In the genomic region with DNA sequence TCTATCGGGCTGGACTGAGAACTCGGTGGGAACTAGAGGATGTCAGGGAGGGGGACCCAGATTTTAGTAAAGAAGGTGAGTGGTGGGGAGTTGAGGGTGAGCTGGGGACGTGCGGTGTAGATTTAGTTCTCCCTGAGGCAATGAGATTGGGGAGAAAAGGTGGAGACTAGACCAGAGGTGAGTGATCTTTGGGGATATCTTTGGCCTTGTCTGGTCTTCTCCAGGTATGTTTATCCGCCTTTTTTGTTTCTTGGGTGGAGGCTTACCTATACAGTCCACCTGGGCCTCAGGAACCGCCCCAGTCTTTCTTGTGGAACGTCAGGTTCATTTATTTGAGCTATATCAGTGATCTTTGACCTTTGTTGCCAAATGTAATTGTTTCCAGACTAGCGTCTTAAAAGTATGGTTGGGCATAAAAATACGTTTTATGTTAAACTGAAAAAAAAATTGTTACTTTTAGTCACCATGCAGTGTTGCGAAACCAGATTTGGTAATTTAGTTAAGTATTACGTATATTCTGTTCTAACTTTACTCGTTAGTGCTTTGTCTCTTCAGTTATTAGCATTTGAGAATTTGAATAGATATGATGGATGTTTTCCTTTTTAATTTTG, we compare ENCODE assay signal across 8 cellular contexts. TPM values are rescaled to one million over a fixed set of nuclear protein-coding genes. Genes with fewer than 3 reads are reported as not detected.
DNase-seq lines count a peak whose midpoint lies in the region; ATAC-seq, FAIRE-seq and TF ChIP-seq lines count a peak whose summit lies in the region.

No MANE protein-coding gene starts in this region.

- TF ChIP-seq POLR2A in A549 (IDR thresholded peaks at IDR 0.05; ENCODE audit: low read length): no peak
- no peak for TF ChIP-seq POLR2A in esophagus squamous epithelium (IDR thresholded peaks at IDR 0.05)

- no peaks in the 10 kb centered on the region for H3K9me3 ChIP-seq in A549
- H3K9me3 ChIP-seq in SJSA1 (replicated peaks): no peaks in the 10 kb centered on the region
- no peaks in the 10 kb centered on the region for H3K9me3 ChIP-seq in esophagus squamous epithelium

- H3K27me3 ChIP-seq in SJSA1 (replicated peaks) (no peaks in the 10 kb centered on the region), esophagus squamous epithelium (no peaks in the 10 kb centered on the region)

- POLR2A ChIA-PET in A549 (lab: Yijun Ruan, JAX): interaction anchor here (0.7 to 1.7 kb wide), 5 partner anchors 16 to 811 kb away, joined by 3 to 14 read pairs (median 3); a partner anchor contains a TSS

- peak; percentile 23 to 58 for DNase-seq in A549 (ENCODE audit: low read depth in 1 of 2, low spot score in 1 of 2)
- DNase-seq in GM19239 (ENCODE audit: insufficient read length, low spot score): peak; percentile 6
- DNase-seq in SJSA1 (ENCODE audit: low read depth in 1 of 2, low spot score in 2 of 2): peak in 1 of 2 experiments; percentile 25
- DNase-seq in esophagus squamous epithelium (lab: John Stamatoyannopoulos, UW): no peak
- no peak for DNase-seq in neural crest cell (ENCODE audit: low read depth, low spot score)
- no peak for DNase-seq in stimulated activated CD4-positive, alpha-beta T cell treated with anti-CD3 and anti-CD28 coated beads, Interleukin-2, amount 100 ng/mL, for 48 hours
- no peak for DNase-seq in HuH-7.5 (ENCODE audit: low spot score)

- TF ChIP-seq CTCF in A549 (IDR thresholded peaks at IDR 0.05) (no peak), esophagus squamous epithelium (IDR thresholded peaks at IDR 0.05) (no peak), neural crest cell (conservative IDR thresholded peaks at IDR 0.05) (no peak)

- H3K4me1 ChIP-seq in A549 (peaks cover 13% of the 10 kb centered on the region), SJSA1 (replicated peaks) (no peaks in the 10 kb centered on the region), esophagus squamous epithelium (peaks cover 5 to 43% (median 7%) of the 10 kb centered on the region in 3 donors)

- H3K4me1 Mint-ChIP-seq in neural crest cell: peaks cover 22% of the 10 kb centered on the region

- H3K4me3 Mint-ChIP-seq in neural crest cell: peak overlapping the region; percentile 97

- no peak; a peak in 1 of 6 replicates for ATAC-seq in A549
- no peak for ATAC-seq in HG03460 (IDR thresholded peaks at IDR 0.05; ENCODE audit: unreplicated experiment)

- peaks cover 12% of the 10 kb centered on the region for H3K36me3 Mint-ChIP-seq in neural crest cell (ENCODE audit: low read depth)

- no peak for TF ChIP-seq EP300 in A549 (IDR thresholded peaks at IDR 0.05)

- TF ChIP-seq RAD21 in A549 (conservative IDR thresholded peaks at IDR 0.05 in 1 of 2, IDR thresholded peaks at IDR 0.05 in 1 of 2): no peak

- WGBS in A549 (ENCODE audit: missing lambda C conversion rate): 7% methylated on average over 12 of the region's 12 CpGs
- 6% methylated on average over 12 of the region's 12 CpGs for WGBS in esophagus squamous epithelium, 2 donors

- peaks cover 2% of the 10 kb centered on the region for H3K9me3 Mint-ChIP-seq in neural crest cell

- no peaks in the 10 kb centered on the region for H3K27me3 Mint-ChIP-seq in neural crest cell (ENCODE audit: low read depth)

- H3K36me3 ChIP-seq in SJSA1: no peaks in the 10 kb centered on the region
- H3K36me3 ChIP-seq in esophagus squamous epithelium: peaks cover 0 to 15% (median 0%) of the 10 kb centered on the region in 3 donors

- intact Hi-C loops in esophagus squamous epithelium (cut with DNase I): no loop called here

- peak overlapping the region; percentile 93 to 94 for H3K27ac ChIP-seq in A549
- peak overlapping the region; percentile 85 for H3K27ac ChIP-seq in SJSA1
- H3K27ac ChIP-seq in esophagus squamous epithelium: peak overlapping the region; percentile 98 to 99 (median 99)

- CTCF ChIA-PET in A549 (lab: Yijun Ruan, JAX): interaction anchor here (0.9 to 1.3 kb wide), 6 partner anchors 12 to 199 kb away, joined by 3 to 6 read pairs (median 3); no protein-coding TSS in a partner anchor

- H3K4me2 ChIP-seq in A549: peak overlapping the region; percentile 70

- H3K4me3 ChIP-seq in A549 (peak overlapping the region; percentile 88), SJSA1 (peak overlapping the region; percentile 66), esophagus squamous epithelium (peak overlapping the region; percentile 73 to 96 (median 94))

- FAIRE-seq in A549 (lab: Jason Lieb, UNC) (no peak), GM19239 (lab: Jason Lieb, UNC) (peak; percentile 72)

- peak overlapping the region; percentile 97 for H3K27ac Mint-ChIP-seq in neural crest cell (ENCODE audit: unreplicated experiment)

TF ChIP-seq in A549, 52 proteins besides CTCF, POLR2A, EP300 and RAD21:
- 0 out of 2 replicates have a peak, but pooled peaks have one; percentile 50 for TF ChIP-seq HEYL (CRISPR knock-in tag; IDR thresholded peaks at IDR 0.05)
- peak; percentile 26; the same call in 1 of the 2 replicates for TF ChIP-seq FOSB (CRISPR knock-in tag; IDR thresholded peaks at IDR 0.05)
- TF ChIP-seq CEBPB (IDR thresholded peaks at IDR 0.05): peak; percentile 83 to 88
- TF ChIP-seq TP53 (CRISPR knock-in tag; IDR thresholded peaks at IDR 0.05): no peak

RNA-seq across cellular contexts. Expression of a gene that starts 0.8 kb away (rescaled TPM):
- polyA plus RNA-seq in A549 (2011; rRNA removed) (73.1 and 86.7 TPM in 2 replicates), A549 (2017; fragmentation: RNase III; extraction: RNeasy Plus Mini Kit Qiagen cat#74134 plus additional on column Dnase treatment) (33.5 to 40.1 TPM (median 38.5 TPM) in 3 replicates)
- polyA plus RNA-seq in A549 (2012; cell fraction: cytosol; rRNA removed): 23.7 and 31.6 TPM in 2 replicates
- polyA plus RNA-seq in A549 (2012; cell fraction: nucleus; rRNA removed): 14.2 and 22.1 TPM in 2 replicates
- polyA minus RNA-seq in A549 (2011; rRNA and poly(A)+ RNA removed): 73.0 and 84.8 TPM in 2 replicates
- total RNA-seq in SJSA1 (2014; rRNA removed; shearing (Covaris generic)): 6.4 and 15.3 TPM in 2 replicates
- total RNA-seq in esophagus squamous epithelium (10 to 100 TPM; 35.8 to 63.4 (median 55.1) TPM), neural crest cell (35.6 and 35.8 TPM in 2 replicates)

RNA-seq across cellular contexts. Expression of a gene that starts 53.1 kb away (rescaled TPM):
- polyA plus RNA-seq in A549 (2011; rRNA removed) (56.5 and 73.6 TPM in 2 replicates), A549 (2017; fragmentation: RNase III; extraction: RNeasy Plus Mini Kit Qiagen cat#74134 plus additional on column Dnase treatment) (24.8 to 28.5 TPM (median 26.7 TPM) in 3 replicates)
- polyA plus RNA-seq in A549 (2012; cell fraction: cytosol; rRNA removed): 18.9 and 26.1 TPM in 2 replicates
- 8.9 and 18.9 TPM in 2 replicates for polyA plus RNA-seq in A549 (2012; cell fraction: nucleus; rRNA removed)
- 70.0 and 85.1 TPM in 2 replicates for polyA minus RNA-seq in A549 (2011; rRNA and poly(A)+ RNA removed)
- 9.4 and 16.0 TPM in 2 replicates for total RNA-seq in SJSA1 (2014; rRNA removed; shearing (Covaris generic))
- total RNA-seq in esophagus squamous epithelium (10 to 100 TPM; 26.5 to 40.9 (median 33.5) TPM), neural crest cell (52.6 and 54.1 TPM in 2 replicates)

Comparison
In these comparisons a context has a peak if more than half of its experiments do, and no peak if none do; other contexts are left out.
1. DNase-seq: peak in A549 (2 of 2) and GM19239 (single experiment); none in esophagus squamous epithelium (single experiment), neural crest cell (single experiment), stimulated activated CD4-positive, alpha-beta T cell treated with anti-CD3 and anti-CD28 coated beads, Interleukin-2, amount 100 ng/mL, for 48 hours (0 of 2) and HuH-7.5 (single experiment).
2. Peak in every context shown above with its lines, with median percentiles within 50 percentile points of each other: H3K27ac ChIP-seq and H3K4me3 ChIP-seq.